Comparison of ENCODE assay signal across 9 cellular contexts in the genomic region with DNA sequence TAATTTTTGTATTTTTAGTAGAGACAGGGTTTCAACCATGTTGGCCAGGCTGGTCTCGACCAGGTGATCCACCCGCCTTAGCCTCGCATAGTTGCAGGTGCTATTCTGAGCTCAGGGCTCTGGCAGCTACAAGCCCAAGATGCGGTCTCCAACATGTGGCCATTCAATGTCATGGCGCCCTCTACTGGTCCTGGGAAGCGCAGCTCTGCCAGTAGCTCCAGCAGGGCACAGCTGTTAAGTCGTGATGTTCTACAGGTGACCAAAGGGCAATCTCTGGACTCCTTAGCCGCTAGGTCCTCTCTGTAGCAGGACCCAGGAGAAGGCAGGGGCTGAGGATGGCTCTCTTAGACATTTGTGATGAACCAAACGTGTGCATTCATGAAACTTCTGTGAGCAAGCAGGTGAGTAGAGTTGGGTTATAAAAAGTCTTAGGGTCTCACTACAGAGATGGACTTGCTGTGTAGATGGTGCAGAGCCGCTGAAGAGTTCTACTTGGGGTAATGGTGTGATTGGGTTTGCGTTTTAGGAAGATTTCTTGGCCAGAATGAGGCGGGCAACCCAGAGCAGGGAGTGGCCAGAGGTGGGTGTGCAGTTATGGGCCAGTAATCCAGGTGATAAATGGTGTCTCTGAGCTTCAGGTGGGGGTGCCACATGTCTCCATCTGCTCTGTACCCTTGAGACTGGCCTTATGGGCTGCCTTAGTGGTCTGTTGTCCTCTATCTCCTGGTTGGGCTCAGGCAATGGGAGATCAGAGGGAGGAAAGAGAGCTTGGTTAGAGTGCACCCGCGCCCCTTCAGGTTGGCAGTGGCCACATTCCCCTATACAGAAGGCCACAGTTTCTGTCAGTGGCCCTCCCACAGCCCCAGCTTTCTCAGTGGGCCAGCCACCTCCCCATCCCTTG. TPM values are rescaled to one million over a fixed set of nuclear protein-coding genes. Genes with fewer than 3 reads are reported as not detected.
DNase-seq lines count a peak whose midpoint lies in the region; ATAC-seq, FAIRE-seq and TF ChIP-seq lines count a peak whose summit lies in the region.
"Had no signal": no experiment of that assay in that cellular context is flagged by ENCODE, and none has a peak within 500 bp of the region (broad histone marks: within the 10 kb centered on the region; RNA-seq: fewer than 3 reads in every experiment).

No MANE protein-coding gene starts in this region.

- H3K27me3 ChIP-seq in GM12878 (replicated peaks in 1 of 2; ENCODE audit: control insufficient read depth in 2 of 2, insufficient read depth in 2 of 2, low read length in 1 of 2) = 0 out of 4 replicates have a peak, but pooled peaks cover 0 to 6% of the 10 kb centered on the region in 2 experiments

- H3K4me2 ChIP-seq in GM12878 (ENCODE audit: control insufficient read depth, insufficient read depth) = no peak overlapping the region

- SMC1A ChIA-PET in GM12878 (lab: Charles Lee; ENCODE audit: uncharacterized antibody, unreplicated experiment) = interaction anchor here (0.6 to 4.8 kb wide), 52 partner anchors 10 to 1000 kb away, joined by 3 to 109 read pairs (median 4); no protein-coding TSS in a partner anchor

- peak; percentile 93 to 96 (median 95) for TF ChIP-seq CTCF in GM12878 (IDR thresholded peaks at IDR 0.05 in 2 of 3, conservative IDR thresholded peaks at IDR 0.05 in 1 of 3; ENCODE audit: control insufficient read depth in 2 of 3, extremely low read depth in 1 of 3, insufficient read depth in 1 of 3, low read depth in 3 of 3, low read length in 3 of 3)

- TF ChIP-seq POLR2A in GM12878 (IDR thresholded peaks at IDR 0.05; ENCODE audit: low read depth, low read length) = no peak

- peak; percentile 96 for TF ChIP-seq RAD21 in GM12878 (IDR thresholded peaks at IDR 0.05; ENCODE audit: insufficient read depth, low read depth, low read length)

- no peaks in the 10 kb centered on the region for H3K79me2 ChIP-seq in GM12878 (ENCODE audit: control insufficient read depth, insufficient read depth, low read length)

- WGBS in GM12878 (ENCODE audit: insufficient coverage, insufficient replicate concordance, low lambda C conversion rate, missing lambda C conversion rate) = 16% methylated on average over 14 of the region's 14 CpGs

- no peak overlapping the region for H3K9ac ChIP-seq in GM12878 (ENCODE audit: control insufficient read depth, insufficient read depth, low read length)

- ATAC-seq in GM12878 = peak; percentile 100

- no peaks in the 10 kb centered on the region for H3K36me3 Mint-ChIP-seq in immature natural killer cell

- H3K4me1 Mint-ChIP-seq in immature natural killer cell = peaks cover 0 to 19% of the 10 kb centered on the region in 2 donors

- no peak for TF ChIP-seq EP300 in GM12878 (IDR thresholded peaks at IDR 0.05; ENCODE audit: borderline replicate concordance in 1 of 2, control insufficient read depth in 1 of 2, low read depth in 2 of 2, low read length in 2 of 2)

- in situ Hi-C loops in GM12878 (cut with MboI) = no loop called here

- POLR2A ChIA-PET in HEK293T (lab: Yijun Ruan, JAX) (interaction anchor here (1.0 to 1.3 kb wide), 2 partner anchors 9 to 13 kb away, joined by 3 read pairs; no protein-coding TSS in a partner anchor), GM12878 (lab: Charles Lee) (interaction anchor here (0.6 kb wide), 1 partner anchor 223 kb away, joined by 6 read pairs; no protein-coding TSS in a partner anchor)

- peaks cover 0 to 9% (median 0%) of the 10 kb centered on the region in 3 donors for H3K27me3 Mint-ChIP-seq in immature natural killer cell (ENCODE audit: low read depth in 3 of 3)

- no TSS peak for BruUV-seq in GM12878 (replicated peaks; lab: Mats Ljungman, UMichigan)

- peak; percentile 86 for FAIRE-seq in GM12878 (lab: Jason Lieb, UNC)
- FAIRE-seq: G401.6 had no signal

- intact Hi-C loops in GM12878 (cut with micrococcal nuclease; ENCODE audit: unreplicated experiment) = loop anchor here (1.0 to 2.0 kb wide), 3 partner anchors 57 to 342 kb away; no protein-coding TSS in a partner anchor

- no peaks in the 10 kb centered on the region for H4K20me1 ChIP-seq in GM12878 (ENCODE audit: control insufficient read depth, insufficient read depth)

- no peaks in the 10 kb centered on the region for H3K4me1 ChIP-seq in GM12878 (ENCODE audit: control insufficient read depth, insufficient read depth, low read length)

- H3K4me3 ChIP-seq in GM12878 = no peak overlapping the region

- DNase-seq in NCI-H524 (lab: John Stamatoyannopoulos, UW) (peak; percentile 57 to 79), NCI-H524 treated with DMSO at 0.1 percent for 48 hours (lab: John Stamatoyannopoulos, UW) (no peak), HEK293T (ENCODE audit: extremely low spot score) (peak; percentile 81), NCI-H128 (lab: John Stamatoyannopoulos, UW; ENCODE audit: unreplicated experiment) (peak; percentile 73), T-helper 9 cell (peak; percentile 34), GM12878 (ENCODE audit: low read depth, low spot score) (peak; percentile 19), immature natural killer cell (peak; percentile 48 to 59 (median 56))
- peak; percentile 60 to 71 for DNase-seq in stimulated activated CD4-positive, alpha-beta T cell treated with anti-CD3 and anti-CD28 coated beads, Interleukin-15, amount 100 ng/mL, for 48 hours (ENCODE audit: low read depth in 2 of 2)

- no peaks in the 10 kb centered on the region; the same call in 2 of the 3 replicates for H3K9me3 ChIP-seq in GM12878 (replicated peaks; ENCODE audit: control insufficient read depth, insufficient read depth, low read length)

- H3K4me3 Mint-ChIP-seq in immature natural killer cell = no peak overlapping the region

- no peak overlapping the region for H2AFZ ChIP-seq in GM12878 (ENCODE audit: control insufficient read depth, low read depth, low read length)

- H3K9me3 Mint-ChIP-seq in immature natural killer cell = no peaks in the 10 kb centered on the region

- CTCF ChIA-PET in HEK293T (lab: Yijun Ruan, JAX) (interaction anchor here (0.6 to 3.0 kb wide), 33 partner anchors 10 to 643 kb away, joined by 3 to 37 read pairs (median 4); a partner anchor contains a TSS), GM12878 (lab: Yijun Ruan, JAX) (interaction anchor here (0.8 to 7.1 kb wide), 57 partner anchors 10 to 359 kb away, joined by 3 to 390 read pairs (median 5); a partner anchor contains a TSS)

- H3K36me3 ChIP-seq in GM12878 (ENCODE audit: control insufficient read depth in 2 of 2, insufficient read depth in 2 of 2, low read length in 1 of 2) = no peaks in the 10 kb centered on the region

- no peak overlapping the region for H3K27ac ChIP-seq in GM12878 (ENCODE audit: control insufficient read depth, insufficient read depth)

- H3K27ac Mint-ChIP-seq in immature natural killer cell = no peak overlapping the region

- RAD21 ChIA-PET in GM12878 (lab: Charles Lee; ENCODE audit: unreplicated experiment) = interaction anchor here (0.6 to 4.8 kb wide), 49 partner anchors 10 to 344 kb away, joined by 3 to 227 read pairs (median 5); a partner anchor contains a TSS

TF ChIP-seq in GM12878, 131 proteins besides CTCF, POLR2A, EP300 and RAD21 (continues in another document):
- peak; percentile 69; the same call in 1 of the 2 replicates for TF ChIP-seq RB1 (IDR thresholded peaks at IDR 0.05; ENCODE audit: borderline replicate concordance)
- TF ChIP-seq RUNX3 (IDR thresholded peaks at IDR 0.05; ENCODE audit: low read length) = peak; percentile 79
- no peak for TF ChIP-seq KLF5 (IDR thresholded peaks at IDR 0.05; ENCODE audit: partially characterized antibody)
- no peak for TF ChIP-seq CBFB (IDR thresholded peaks at IDR 0.05; ENCODE audit: low read depth)
- peak; percentile 76; the same call in 1 of the 2 replicates for TF ChIP-seq SMC3 (IDR thresholded peaks at IDR 0.05; ENCODE audit: borderline replicate concordance, low read length)
- TF ChIP-seq YY1 (IDR thresholded peaks at IDR 0.05; ENCODE audit: low read depth, low read length) = peak; percentile 76
- TF ChIP-seq IRF4 (IDR thresholded peaks at IDR 0.05; ENCODE audit: low read depth, low read length) = 0 out of 2 replicates have a peak, but pooled peaks have one; percentile 16

RNA-seq across cellular contexts. Expression of a gene that starts 31.0 kb away (rescaled TPM):
- 1.3 TPM in 1 of 2 replicates, not detected in the other for total RNA-seq in GM12878 (2013; cell fraction: nucleolus; rRNA removed)
- total RNA-seq in GM12878 (2014; rRNA removed) = not detected in 2 replicates
- total RNA-seq in GM12878 (2014; rRNA removed; fragmentation: Illumina TruSeq; extraction: Trizol) = not detected in 2 replicates
- total RNA-seq in GM12878 (2021) = not detected in 2 replicates
- polyA plus RNA-seq in GM12878 (2011; ENCODE audit: low read depth) = not detected
- not detected in 2 replicates for polyA plus RNA-seq in GM12878 (2011; rRNA removed)
- polyA plus RNA-seq in GM12878 (2011; cell fraction: cytosol; rRNA removed) = not detected in 2 replicates
- polyA plus RNA-seq in GM12878 (2011; cell fraction: nucleus; rRNA removed) = 0.26 and 0.60 TPM in 2 replicates
- 0.17 TPM in 1 of 2 replicates, not detected in the other for polyA plus RNA-seq in GM12878 (2012)
- polyA plus RNA-seq in GM12878 (2014; fragmentation: Illumina TruSeq; extraction: Trizol) = 0.41 TPM in 1 of 2 replicates, not detected in the other
- not detected for polyA plus RNA-seq in GM12878 (2014; fragmentation: Nextera tagmentation; extraction: Ambion mirVana)
- polyA plus RNA-seq in GM12878 (2014; rRNA removed) = 0.54 TPM in 1 of 2 replicates, not detected in the other
- not detected for polyA plus RNA-seq in GM12878 (2016; fragmentation: Nextera tagmentation; extraction: Ambion mirVana)
- not detected in 2 replicates for polyA minus RNA-seq in GM12878 (2011; rRNA and poly(A)+ RNA removed)
- not detected in 2 replicates for polyA minus RNA-seq in GM12878 (2011; cell fraction: cytosol; rRNA and poly(A)+ RNA removed)
- not detected in 2 replicates for polyA minus RNA-seq in GM12878 (2011; cell fraction: nucleus; rRNA and poly(A)+ RNA removed)
- not detected for polyA plus RNA-seq in immature natural killer cell

RNA-seq across cellular contexts. Expression of a gene that starts 35.8 kb away (rescaled TPM):
- total RNA-seq in GM12878 (2013; cell fraction: nucleolus; rRNA removed) = not detected in 2 replicates
- total RNA-seq in GM12878 (2014; rRNA removed) (not detected in 2 replicates), GM12878 (2014; rRNA removed; fragmentation: Illumina TruSeq; extraction: Trizol) (not detected in 2 replicates), GM12878 (2021) (not detected in 2 replicates)
- polyA plus RNA-seq in GM12878 (2011; ENCODE audit: low read depth) = not detected
- polyA plus RNA-seq in GM12878 (2011; rRNA removed) (0.17 TPM in 1 of 2 replicates, not detected in the other), GM12878 (2014; fragmentation: Illumina TruSeq; extraction: Trizol) (not detected in 2 replicates), GM12878 (2014; fragmentation: Nextera tagmentation; extraction: Ambion mirVana) (under 1 TPM in 1 of 2 experiments, not detected in 1; 0.10 TPM), GM12878 (2014; rRNA removed) (0.37 TPM in 1 of 2 replicates, not detected in the other), GM12878 (2016; fragmentation: Nextera tagmentation; extraction: Ambion mirVana) (not detected), immature natural killer cell (not detected)
- polyA plus RNA-seq in GM12878 (2011; cell fraction: cytosol; rRNA removed) = not detected in 2 replicates
- 0.26 and 0.79 TPM in 2 replicates for polyA plus RNA-seq in GM12878 (2011; cell fraction: nucleus; rRNA removed)
- 0.13 TPM in 1 of 2 replicates, not detected in the other for polyA plus RNA-seq in GM12878 (2012)
- polyA minus RNA-seq in GM12878 (2011; rRNA and poly(A)+ RNA removed) = not detected in 2 replicates
- not detected in 2 replicates for polyA minus RNA-seq in GM12878 (2011; cell fraction: cytosol; rRNA and poly(A)+ RNA removed)
- polyA minus RNA-seq in GM12878 (2011; cell fraction: nucleus; rRNA and poly(A)+ RNA removed) = not detected in 2 replicates
